10 cellular contexts compared by ENCODE assay signal in the genomic region with DNA sequence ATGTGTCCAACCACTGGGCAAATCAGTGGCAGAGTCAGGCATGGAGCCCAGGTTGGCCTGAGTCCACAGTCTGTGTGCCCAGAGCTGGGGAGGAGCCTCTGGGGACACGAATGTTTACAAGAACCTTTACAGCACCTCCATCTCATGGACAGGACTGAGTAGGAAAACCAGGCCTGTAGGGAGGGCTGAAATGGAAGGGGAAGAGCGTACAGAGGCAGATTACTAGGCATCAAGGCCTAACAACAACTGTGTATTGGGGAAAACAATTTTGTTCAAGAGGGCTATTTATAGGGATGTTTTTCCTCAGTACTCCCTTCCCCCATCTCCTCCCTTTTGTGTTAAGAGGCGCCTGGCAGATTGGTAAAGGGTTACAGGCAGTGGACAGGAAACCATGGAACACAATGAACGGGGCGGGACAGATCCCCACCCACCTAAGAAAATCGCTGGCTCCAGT. TPM values are rescaled to one million over a fixed set of nuclear protein-coding genes. Genes with fewer than 3 reads are reported as not detected.
A peak's percentile ranks its signal among the peaks of the same experiment; 100 is the strongest.
DNase-seq lines count a peak whose midpoint lies in the region; ATAC-seq and TF ChIP-seq lines count a peak whose summit lies in the region.
"Had no signal": no experiment of that assay in that cellular context is flagged by ENCODE, and none has a peak within 500 bp of the region (broad histone marks: within the 10 kb centered on the region; RNA-seq: fewer than 3 reads in every experiment).

No MANE protein-coding gene starts in this region.

- H4K8ac ChIP-seq in mesenchymal stem cell (ENCODE audit: low read length), result peak overlapping the region; percentile 7

- H3K14ac ChIP-seq in mesenchymal stem cell (ENCODE audit: low read length in 2 of 2), result no peak overlapping the region

- H2BK12ac ChIP-seq in mesenchymal stem cell (ENCODE audit: low read length in 2 of 2), result no peak overlapping the region

- no peak overlapping the region for H3K4me2 ChIP-seq in mesenchymal stem cell (ENCODE audit: low read length, poor library complexity, severe bottlenecking)

- intact Hi-C loops in Calu3 (cut with micrococcal nuclease; ENCODE audit: unreplicated experiment), result no loop called here

- H2BK5ac ChIP-seq in mesenchymal stem cell (ENCODE audit: low read depth, low read length, poor library complexity, severe bottlenecking), result no peak overlapping the region

- H3K27ac Mint-ChIP-seq in endothelial cell (ENCODE audit: unreplicated experiment) (peak overlapping the region; percentile 98), Calu3 (ENCODE audit: unreplicated experiment) (no peak overlapping the region)
- H3K27ac Mint-ChIP-seq: T-helper 1 cell treated with Interleukin-12 subunit alpha and Interleukin-12 subunit beta and Interleukin-4 antibody, amounts not matched to agents 30 μg/mL and 1 μg/mL, for 36 hours had no signal

- H3K4me3 ChIP-seq in mesenchymal stem cell (ENCODE audit: insufficient read depth in 1 of 2, low read depth in 1 of 2, low read length in 2 of 2), result no peak overlapping the region
- no peak overlapping the region for H3K4me3 ChIP-seq in thoracic aorta

- peak; percentile 64 for ATAC-seq in thoracic aorta (ENCODE audit: insufficient number of reproducible peaks, low FRiP score, low read depth)
- ATAC-seq in HG02970 (IDR thresholded peaks at IDR 0.05; ENCODE audit: low FRiP score, unreplicated experiment), result no peak

- H4K91ac ChIP-seq in mesenchymal stem cell (ENCODE audit: low read length), result no peak overlapping the region

- no peak for TF ChIP-seq CTCF in endothelial cell (IDR thresholded peaks at IDR 0.05; ENCODE audit: unreplicated experiment)
- TF ChIP-seq CTCF in thoracic aorta (IDR thresholded peaks at IDR 0.05), result no peak
- no peak for TF ChIP-seq CTCF in Calu3 (IDR thresholded peaks at IDR 0.05; ENCODE audit: unreplicated experiment)

- H3K4ac ChIP-seq in mesenchymal stem cell (ENCODE audit: low read depth in 1 of 2, low read length in 2 of 2), result no peak overlapping the region

- BruUV-seq in Calu3 (replicated peaks; lab: Mats Ljungman, UMichigan), result no TSS peak

- H2AK5ac ChIP-seq in mesenchymal stem cell (ENCODE audit: low read length, severe bottlenecking), result no peak overlapping the region

- H2BK120ac ChIP-seq in mesenchymal stem cell (ENCODE audit: low read depth, low read length), result no peak overlapping the region

- no peaks in the 10 kb centered on the region for H3K79me1 ChIP-seq in mesenchymal stem cell (replicated peaks; ENCODE audit: low read length, poor library complexity, severe bottlenecking)

- 84% methylated on average over 5 of the region's 6 CpGs for WGBS in mesenchymal stem cell

- peak overlapping the region in 1 of 2 experiments; percentile 9 for H3K18ac ChIP-seq in mesenchymal stem cell (ENCODE audit: low read depth in 1 of 2, low read length in 2 of 2)

- H3K36me3 Mint-ChIP-seq in endothelial cell (ENCODE audit: low read depth, unreplicated experiment) (peaks cover 20% of the 10 kb centered on the region), Calu3 (ENCODE audit: insufficient read depth, unreplicated experiment) (no peaks in the 10 kb centered on the region)

- H3K27me3 ChIP-seq in mesenchymal stem cell (ENCODE audit: control insufficient read depth in 1 of 2, insufficient read depth in 1 of 2, low read length in 2 of 2), result no peaks in the 10 kb centered on the region
- H3K27me3 ChIP-seq in thoracic aorta (replicated peaks; ENCODE audit: insufficient read depth), result no peaks in the 10 kb centered on the region

- no peak overlapping the region for H3K23ac ChIP-seq in mesenchymal stem cell (ENCODE audit: low read length in 2 of 2)

- H3K4me1 ChIP-seq in mesenchymal stem cell (ENCODE audit: control insufficient read depth, insufficient read depth, low read depth, low read length) (no peaks in the 10 kb centered on the region), thoracic aorta (ENCODE audit: control insufficient read depth in 1 of 2, low read depth in 2 of 2) (peaks cover 0 to 11% of the 10 kb centered on the region in 2 donors)

- H3K27me3 Mint-ChIP-seq in endothelial cell (ENCODE audit: unreplicated experiment) (peaks cover 8% of the 10 kb centered on the region), Calu3 (ENCODE audit: unreplicated experiment) (peaks cover 14% of the 10 kb centered on the region)
- H3K27me3 Mint-ChIP-seq: naive B cell had no signal

- H3K9me3 ChIP-seq in mesenchymal stem cell (ENCODE audit: control insufficient read depth, low read length) (peaks cover 6% of the 10 kb centered on the region), thoracic aorta (no peaks in the 10 kb centered on the region)

- H3K4me3 Mint-ChIP-seq in endothelial cell (ENCODE audit: unreplicated experiment), result peak overlapping the region; percentile 53
- no peak overlapping the region for H3K4me3 Mint-ChIP-seq in Calu3 (ENCODE audit: low read depth, unreplicated experiment)
- H3K4me3 Mint-ChIP-seq: naive B cell; T-helper 1 cell treated with Interleukin-12 subunit alpha and Interleukin-12 subunit beta and Interleukin-4 antibody, amounts not matched to agents 30 μg/mL and 1 μg/mL, for 36 hours had no signal

- H3K36me3 ChIP-seq in mesenchymal stem cell (ENCODE audit: control insufficient read depth in 1 of 2, insufficient read depth in 2 of 2, low read depth in 1 of 2, low read length in 2 of 2) (no peaks in the 10 kb centered on the region), thoracic aorta (no peaks in the 10 kb centered on the region)

- no peak overlapping the region for H2AFZ ChIP-seq in mesenchymal stem cell (ENCODE audit: low read depth, low read length)

- no peak overlapping the region for H3K27ac ChIP-seq in mesenchymal stem cell (ENCODE audit: low read length, poor library complexity, severe bottlenecking)
- peak overlapping the region; percentile 36 to 54 for H3K27ac ChIP-seq in thoracic aorta

- H3K4me1 Mint-ChIP-seq in endothelial cell (ENCODE audit: unreplicated experiment) (peaks cover 42% of the 10 kb centered on the region), Calu3 (ENCODE audit: low read depth, unreplicated experiment) (no peaks in the 10 kb centered on the region)
- H3K4me1 Mint-ChIP-seq: naive B cell had no signal

- CTCF ChIA-PET in Calu3 (lab: Charles Lee), result no interaction called here

- DNase-seq in NCI-H69 (lab: John Stamatoyannopoulos, UW) (peak; percentile 28), endothelial cell (ENCODE audit: low spot score) (peak; percentile 54), mesenchymal stem cell (no peak), thoracic aorta (ENCODE audit: low spot score) (no peak), Calu3 (no peak)
- no peak for DNase-seq in activated effector memory CD4-positive, alpha-beta T cell treated with anti-CD3 and anti-CD28 coated beads, Interleukin-2, amount 50 U/mL, for 16 hours
- DNase-seq: erythroblast, naive B cell had no signal

- H2BK15ac ChIP-seq in mesenchymal stem cell (ENCODE audit: low read depth, poor library complexity, severe bottlenecking), result no peak overlapping the region

- no peak overlapping the region for H3K9ac ChIP-seq in mesenchymal stem cell (ENCODE audit: low read length)

- H3K9me3 Mint-ChIP-seq in endothelial cell (ENCODE audit: unreplicated experiment) (peaks cover 15% of the 10 kb centered on the region), Calu3 (ENCODE audit: low read depth, unreplicated experiment) (peaks cover 8% of the 10 kb centered on the region)

RNA-seq across cellular contexts. Expression of a gene that starts 15.1 kb away (rescaled TPM):
- total RNA-seq in endothelial cell (ENCODE audit: unreplicated experiment) (114 TPM), thoracic aorta (10 to 100 TPM; 20.8 to 33.6 TPM), Calu3 (2022) (0.07 and 0.52 TPM in 2 replicates)
- 6.4 TPM for polyA plus RNA-seq in mesenchymal stem cell (2013, experiment 1 of 2)
- 6.3 TPM for polyA plus RNA-seq in mesenchymal stem cell (2013, experiment 2 of 2)

RNA-seq across cellular contexts. Expression of a gene that starts 38.5 kb away (rescaled TPM):
- total RNA-seq in endothelial cell (ENCODE audit: unreplicated experiment) (12.3 TPM), thoracic aorta (10 to 100 TPM; 17.1 to 19.6 TPM), Calu3 (2022) (38.7 and 48.1 TPM in 2 replicates)
- polyA plus RNA-seq in mesenchymal stem cell (2013, experiment 1 of 2), result 27.2 TPM
- 27.4 TPM for polyA plus RNA-seq in mesenchymal stem cell (2013, experiment 2 of 2)

Comparison
In these comparisons a context has a peak if more than half of its experiments do, and no peak if none do; other contexts are left out.
1. DNase-seq: peak in NCI-H69 (single experiment) and endothelial cell (single experiment); none in mesenchymal stem cell (single experiment), thoracic aorta (single experiment), activated effector memory CD4-positive, alpha-beta T cell treated with anti-CD3 and anti-CD28 coated beads, Interleukin-2, amount 50 U/mL, for 16 hours (single experiment) and Calu3 (single experiment).
2. RNA of a gene that starts 15.1 kb away (total RNA-seq): 114 TPM in endothelial cell (single experiment) and 20.8 to 33.6 TPM in thoracic aorta; 0.07 to 0.52 TPM in Calu3; every median in the first group is over 10 times any median in the second.